ENCODE assay signal across 28 cellular contexts in genomic region chr16:50853329-50853728, GRCh38.
"Had no signal": no experiment of that assay in that cellular context is flagged by ENCODE, and none has a peak within 500 bp of the region (broad histone marks: within the 10 kb centered on the region; RNA-seq: fewer than 3 reads in every experiment).

No MANE protein-coding gene starts in this region.

- H3K9me3 Mint-ChIP-seq: activated CD8-positive, alpha-beta T cell treated with anti-CD3 and anti-CD28 coated beads for 36 hours; activated naive CD4-positive, alpha-beta T cell treated with anti-CD3 and anti-CD28 coated beads, Interleukin-2, amount 10 ng/mL, durations not matched to agents 7 days and 5 days; activated naive CD4-positive, alpha-beta T cell treated with anti-CD3 and anti-CD28 coated beads, Interleukin-2, amount 50 U/mL, for 72 hours; activated naive CD8-positive, alpha-beta T cell treated with anti-CD3 and anti-CD28 coated beads, Interleukin-2, amount 10 ng/mL, durations not matched to agents 7 days and 5 days; activated T-cell treated with anti-CD3 and anti-CD28 coated beads, Interleukin-2, amount 50 U/mL, for 24 hours; activated T-cell treated with anti-CD3 and anti-CD28 coated beads, Interleukin-2, amount 50 U/mL, for 72 hours had no signal

- H3K4me3 ChIP-seq: ascending aorta, breast epithelium, gastrocnemius medialis, heart right ventricle had no signal

- H3K9me3 ChIP-seq: ascending aorta, gastrocnemius medialis had no signal

- H3K36me3 Mint-ChIP-seq: activated naive CD4-positive, alpha-beta T cell treated with anti-CD3 and anti-CD28 coated beads, Interleukin-2, amount 10 ng/mL, durations not matched to agents 7 days and 5 days; activated naive CD4-positive, alpha-beta T cell treated with anti-CD3 and anti-CD28 coated beads, Interleukin-2, amount 50 U/mL, for 72 hours; activated naive CD8-positive, alpha-beta T cell treated with anti-CD3 and anti-CD28 coated beads, Interleukin-2, amount 10 ng/mL, durations not matched to agents 7 days and 5 days; brain had no signal

- H3K27ac ChIP-seq: ascending aorta, breast epithelium, foreskin keratinocyte, gastrocnemius medialis, heart right ventricle had no signal

- H3K4me1 ChIP-seq: ascending aorta, breast epithelium, foreskin keratinocyte, gastrocnemius medialis, heart right ventricle had no signal

- H3K27ac Mint-ChIP-seq: activated CD4-positive, alpha-beta T cell treated with anti-CD3 and anti-CD28 coated beads for 36 hours; activated CD8-positive, alpha-beta T cell treated with anti-CD3 and anti-CD28 coated beads for 36 hours; activated naive CD4-positive, alpha-beta T cell treated with anti-CD3 and anti-CD28 coated beads, Interleukin-2, amount 10 ng/mL, durations not matched to agents 7 days and 5 days; activated naive CD4-positive, alpha-beta T cell treated with anti-CD3 and anti-CD28 coated beads, Interleukin-2, amount 50 U/mL, for 72 hours; activated naive CD8-positive, alpha-beta T cell treated with anti-CD3 and anti-CD28 coated beads, Interleukin-2, amount 10 ng/mL, durations not matched to agents 7 days and 5 days; activated T-cell treated with anti-CD3 and anti-CD28 coated beads, Interleukin-2, amount 50 U/mL, for 24 hours; activated T-cell treated with anti-CD3 and anti-CD28 coated beads, Interleukin-2, amount 50 U/mL, for 72 hours; brain had no signal

- H3K4me3 Mint-ChIP-seq: activated CD4-positive, alpha-beta T cell treated with anti-CD3 and anti-CD28 coated beads for 36 hours; activated CD8-positive, alpha-beta T cell treated with anti-CD3 and anti-CD28 coated beads for 36 hours; activated naive CD4-positive, alpha-beta T cell treated with anti-CD3 and anti-CD28 coated beads, Interleukin-2, amount 10 ng/mL, durations not matched to agents 7 days and 5 days; activated naive CD8-positive, alpha-beta T cell treated with anti-CD3 and anti-CD28 coated beads, Interleukin-2, amount 10 ng/mL, durations not matched to agents 7 days and 5 days; activated T-cell treated with anti-CD3 and anti-CD28 coated beads, Interleukin-2, amount 50 U/mL, for 24 hours; activated T-cell treated with anti-CD3 and anti-CD28 coated beads, Interleukin-2, amount 50 U/mL, for 72 hours; brain had no signal

- H3K27me3 ChIP-seq: ascending aorta, breast epithelium, foreskin keratinocyte, gastrocnemius medialis had no signal

- H3K36me3 ChIP-seq: ascending aorta, breast epithelium, gastrocnemius medialis, heart right ventricle had no signal

- DNase-seq: activated CD4-positive, alpha-beta T cell treated with anti-CD3 and anti-CD28 coated beads for 36 hours; activated CD4-positive, alpha-beta T cell treated with anti-CD3 and anti-CD28 coated beads, Interleukin-2, amount 50 U/mL, for 1 hour; activated CD4-positive, alpha-beta T cell treated with anti-CD3 and anti-CD28 coated beads, Interleukin-2, amount 50 U/mL, for 48 hours; activated CD4-positive, CD25-positive, alpha-beta regulatory T cell; activated CD4-positive, CD25-positive, alpha-beta regulatory T cell treated with anti-CD3 and anti-CD28 coated beads, Interleukin-2, amount 50 U/mL, for 72 hours; activated CD8-positive, alpha-beta memory T cell treated with anti-CD3 and anti-CD28 coated beads, Interleukin-2, amount 50 U/mL, for 48 hours; activated CD8-positive, alpha-beta T cell treated with anti-CD3 and anti-CD28 coated beads for 36 hours; activated gamma-delta T cell; activated naive CD4-positive, alpha-beta T cell; activated naive CD4-positive, alpha-beta T cell treated with anti-CD3 and anti-CD28 coated beads, Interleukin-2, amount 10 ng/mL, durations not matched to agents 7 days and 5 days; activated naive CD8-positive, alpha-beta T cell treated with anti-CD3 and anti-CD28 coated beads, Interleukin-2, amount 10 ng/mL, durations not matched to agents 7 days and 5 days; activated T-cell treated with anti-CD3 and anti-CD28 coated beads for 4 hours; activated T-cell treated with anti-CD3 and anti-CD28 coated beads, Interleukin-2, amount 50 U/mL, for 24 hours; activated T-cell treated with anti-CD3 and anti-CD28 coated beads, Interleukin-2, amount 50 U/mL, for 72 hours; caudate nucleus; cortex of kidney; dermis blood vessel endothelial cell; effector CD8-positive, alpha-beta T cell; foreskin keratinocyte; gastrocnemius medialis; heart right ventricle; T-helper 2 cell had no signal

- H3K4me1 Mint-ChIP-seq: activated CD4-positive, alpha-beta T cell treated with anti-CD3 and anti-CD28 coated beads for 36 hours; activated naive CD4-positive, alpha-beta T cell treated with anti-CD3 and anti-CD28 coated beads, Interleukin-2, amount 10 ng/mL, durations not matched to agents 7 days and 5 days; activated naive CD8-positive, alpha-beta T cell treated with anti-CD3 and anti-CD28 coated beads, Interleukin-2, amount 10 ng/mL, durations not matched to agents 7 days and 5 days; brain had no signal

- FAIRE-seq: colon had no signal

- ATAC-seq: activated CD4-positive, alpha-beta T cell treated with anti-CD3 and anti-CD28 coated beads for 36 hours; activated CD8-positive, alpha-beta T cell treated with anti-CD3 and anti-CD28 coated beads for 36 hours; activated naive CD4-positive, alpha-beta T cell treated with anti-CD3 and anti-CD28 coated beads, Interleukin-2, amount 50 U/mL, for 72 hours; activated T-cell treated with anti-CD3 and anti-CD28 coated beads, Interleukin-2, amount 50 U/mL, for 72 hours; esophagus mucosa; foreskin keratinocyte; gastrocnemius medialis; heart right ventricle had no signal
